ENCODE assay signal across 8 cellular contexts in genomic region chr3:157606392-157607197, GRCh38.
DNase-seq lines count a peak whose midpoint lies in the region; ATAC-seq, FAIRE-seq and TF ChIP-seq lines count a peak whose summit lies in the region.

No MANE protein-coding gene starts in this region.

- H3K4me1 ChIP-seq in RWPE2 (ENCODE audit: insufficient read depth, poor library complexity, severe bottlenecking), result no peaks in the 10 kb centered on the region

- no peaks in the 10 kb centered on the region for H3K36me3 ChIP-seq in RWPE2 (ENCODE audit: low read depth)

- ATAC-seq in GM21528 (IDR thresholded peaks at IDR 0.05; ENCODE audit: low FRiP score, unreplicated experiment), result peak; percentile 94
- ATAC-seq in RWPE2 (ENCODE audit: low read depth), result peak; percentile 83

- peak; percentile 87 for TF ChIP-seq CTCF in RWPE2 (IDR thresholded peaks at IDR 0.05; ENCODE audit: poor library complexity, severe bottlenecking)

- DNase-seq in ELF-1 (ENCODE audit: low read depth, low spot score) (peak; percentile 92), HTR-8/SVneo (ENCODE audit: insufficient read length, low spot score) (peak; percentile 73), RWPE2 (ENCODE audit: low spot score) (no peak), germinal center (ENCODE audit: low spot score) (peak; percentile 72), pons (ENCODE audit: low spot score) (peak; percentile 50), urothelium cell line (ENCODE audit: low spot score) (peak; percentile 76)
- DNase-seq in activated effector memory CD4-positive, alpha-beta T cell treated with Interleukin-2 at 50 U/mL for 16 hours, result peak; percentile 38

- no peaks in the 10 kb centered on the region for H3K9me3 ChIP-seq in RWPE2 (ENCODE audit: severe bottlenecking)

- FAIRE-seq in HTR-8/SVneo (lab: Jason Lieb, UNC) (no peak), urothelium cell line (lab: Jason Lieb, UNC) (no peak)

- no peaks in the 10 kb centered on the region for H3K27me3 ChIP-seq in RWPE2 (ENCODE audit: insufficient read depth, poor library complexity, severe bottlenecking)

- H3K27ac ChIP-seq in RWPE2 (ENCODE audit: poor library complexity, severe bottlenecking), result no peak overlapping the region

- H3K4me3 ChIP-seq in RWPE2 (ENCODE audit: severe bottlenecking), result no peak overlapping the region
